ENCODE assay signal across 35 cellular contexts in the genomic region with DNA sequence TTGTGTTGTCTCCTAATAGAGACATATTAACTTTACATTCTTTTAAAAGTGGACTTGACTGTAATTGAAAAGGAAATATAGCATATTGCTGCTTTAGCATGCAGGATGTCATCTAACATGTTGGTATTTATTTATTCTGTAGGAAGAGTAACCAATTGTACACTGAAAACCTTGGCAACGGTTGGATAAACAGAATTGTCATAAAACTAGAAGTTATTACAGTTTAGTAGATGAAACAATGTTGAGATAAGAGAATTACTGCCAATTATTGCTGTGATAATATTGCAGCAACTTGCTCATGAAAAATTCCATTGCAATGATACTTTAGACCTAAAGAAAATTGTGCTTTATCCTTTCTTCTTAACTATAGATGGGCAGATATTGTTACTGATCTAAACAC.
"Had no signal": no experiment of that assay in that cellular context is flagged by ENCODE, and none has a peak within 500 bp of the region (broad histone marks: within the 10 kb centered on the region; RNA-seq: fewer than 3 reads in every experiment).

No MANE protein-coding gene starts in this region.

- H3K4me3 ChIP-seq: adrenal gland, ascending aorta, breast epithelium, cardiac muscle cell, coronary artery, dorsolateral prefrontal cortex had no signal

- H3K27ac ChIP-seq: adrenal gland, ascending aorta, breast epithelium, cardiac muscle cell, coronary artery, dorsolateral prefrontal cortex had no signal

- H3K4me1 Mint-ChIP-seq: activated CD4-positive, alpha-beta memory T cell treated with anti-CD3 and anti-CD28 coated beads, Interleukin-2, amount 10 ng/mL, durations not matched to agents 7 days and 5 days; activated CD4-positive, alpha-beta T cell treated with anti-CD3 and anti-CD28 coated beads for 36 hours; activated CD4-positive, alpha-beta T cell treated with anti-CD3 and anti-CD28 coated beads, Interleukin-2, amount 10 ng/mL, durations not matched to agents 7 days and 5 days; activated naive CD4-positive, alpha-beta T cell treated with anti-CD3 and anti-CD28 coated beads, Interleukin-2, amount 50 U/mL, for 24 hours; activated naive CD8-positive, alpha-beta T cell treated with anti-CD3 and anti-CD28 coated beads for 36 hours; activated naive CD8-positive, alpha-beta T cell treated with anti-CD3 and anti-CD28 coated beads, Interleukin-2, amount 50 U/mL, for 24 hours; brain; endodermal cell had no signal

- H3K4me3 Mint-ChIP-seq: activated CD4-positive, alpha-beta memory T cell treated with anti-CD3 and anti-CD28 coated beads, Interleukin-2, amount 10 ng/mL, durations not matched to agents 7 days and 5 days; activated CD4-positive, alpha-beta T cell treated with anti-CD3 and anti-CD28 coated beads for 36 hours; activated CD4-positive, alpha-beta T cell treated with anti-CD3 and anti-CD28 coated beads, Interleukin-2, amount 10 ng/mL, durations not matched to agents 7 days and 5 days; activated naive CD4-positive, alpha-beta T cell treated with anti-CD3 and anti-CD28 coated beads for 36 hours; activated naive CD4-positive, alpha-beta T cell treated with anti-CD3 and anti-CD28 coated beads, Interleukin-2, amount 50 U/mL, for 24 hours; activated naive CD8-positive, alpha-beta T cell treated with anti-CD3 and anti-CD28 coated beads for 36 hours; activated naive CD8-positive, alpha-beta T cell treated with anti-CD3 and anti-CD28 coated beads, Interleukin-2, amount 50 U/mL, for 24 hours; activated T-helper 1 cell treated with anti-CD3 and anti-CD28 coated beads, Interleukin-12 subunit alpha, Interleukin-12 subunit beta, Interleukin-2, Interleukin-4 antibody, amounts not matched to agents 30 ng/mL and 10 ng/mL and 1 ng/mL, durations not matched to agents 14 hours and 24 hours and 36 hours; dendritic cell treated with granulocyte-macrophage colony-stimulating factor and Interleukin-4, amounts not matched to agents 40 ng/mL and 50 ng/mL, for 4 days; endodermal cell; T-helper 17 cell; T-helper 2 cell treated with Interferon-gamma antibody and Interleukin-4, amounts not matched to agents 5 μg/mL and 100 μg/mL, for 36 hours had no signal

- DNase-seq: activated CD4-positive, alpha-beta memory T cell treated with anti-CD3 and anti-CD28 coated beads, Interleukin-2, amount 10 ng/mL, durations not matched to agents 7 days and 5 days; activated CD4-positive, alpha-beta T cell treated with anti-CD3 and anti-CD28 coated beads for 36 hours; activated CD4-positive, alpha-beta T cell treated with anti-CD3 and anti-CD28 coated beads, Interleukin-2, amount 10 ng/mL, durations not matched to agents 7 days and 5 days; activated CD4-positive, alpha-beta T cell treated with anti-CD3 and anti-CD28 coated beads, Interleukin-2, amount 50 U/mL, for 4 hours; activated CD4-positive, CD25-positive, alpha-beta regulatory T cell; activated CD4-positive, CD25-positive, alpha-beta regulatory T cell treated with anti-CD3 and anti-CD28 coated beads, Interleukin-2, amount 50 U/mL, for 72 hours; activated CD8-positive, alpha-beta memory T cell treated with anti-CD3 and anti-CD28 coated beads, Interleukin-2, amount 50 U/mL, for 48 hours; activated effector memory CD4-positive, alpha-beta T cell treated with anti-CD3 and anti-CD28 coated beads, Interleukin-2, amount 50 U/mL, for 16 hours; activated naive CD4-positive, alpha-beta T cell treated with anti-CD3 and anti-CD28 coated beads for 36 hours; activated naive CD8-positive, alpha-beta T cell treated with anti-CD3 and anti-CD28 coated beads for 36 hours; activated naive CD8-positive, alpha-beta T cell treated with anti-CD3 and anti-CD28 coated beads, Interleukin-2, amount 50 U/mL, for 24 hours; activated T-cell treated with anti-CD3 and anti-CD28 coated beads for 4 hours; activated T-cell treated with anti-CD3 and anti-CD28 coated beads, Interleukin-2, amount 50 U/mL, for 48 hours; adrenal gland; central memory CD4-positive, alpha-beta T cell; cerebellar nuclear complex; dorsolateral prefrontal cortex; effector memory CD4-positive, alpha-beta T cell; endodermal cell; head of caudate nucleus; T-helper 1 cell; T-helper 17 cell; T1000 had no signal

- FAIRE-seq: frontal cortex had no signal

- H3K9me3 Mint-ChIP-seq: activated CD4-positive, alpha-beta memory T cell treated with anti-CD3 and anti-CD28 coated beads, Interleukin-2, amount 10 ng/mL, durations not matched to agents 7 days and 5 days; activated CD4-positive, alpha-beta T cell treated with anti-CD3 and anti-CD28 coated beads, Interleukin-2, amount 10 ng/mL, durations not matched to agents 7 days and 5 days; activated naive CD4-positive, alpha-beta T cell treated with anti-CD3 and anti-CD28 coated beads for 36 hours; activated naive CD4-positive, alpha-beta T cell treated with anti-CD3 and anti-CD28 coated beads, Interleukin-2, amount 50 U/mL, for 24 hours; activated naive CD8-positive, alpha-beta T cell treated with anti-CD3 and anti-CD28 coated beads for 36 hours; activated naive CD8-positive, alpha-beta T cell treated with anti-CD3 and anti-CD28 coated beads, Interleukin-2, amount 50 U/mL, for 24 hours; activated T-helper 1 cell treated with anti-CD3 and anti-CD28 coated beads, Interleukin-12 subunit alpha, Interleukin-12 subunit beta, Interleukin-2, Interleukin-4 antibody, amounts not matched to agents 30 ng/mL and 10 ng/mL and 1 ng/mL, durations not matched to agents 14 hours and 24 hours and 36 hours; activated T-helper 2 cell treated with anti-CD3 and anti-CD28 coated beads, Interferon-gamma antibody, Interleukin-2, Interleukin-4, amounts not matched to agents 10 μg/mL and 5 μg/mL and 100 μg/mL, durations not matched to agents 14 hours and 24 hours and 36 hours; brain; dendritic cell treated with granulocyte-macrophage colony-stimulating factor and Interleukin-4, amounts not matched to agents 40 ng/mL and 50 ng/mL, for 4 days; endodermal cell; T-helper 2 cell treated with Interferon-gamma antibody and Interleukin-4, amounts not matched to agents 5 μg/mL and 100 μg/mL, for 36 hours had no signal

- H3K9me3 ChIP-seq: adrenal gland, ascending aorta, breast epithelium had no signal

- H3K27ac Mint-ChIP-seq: activated CD4-positive, alpha-beta memory T cell treated with anti-CD3 and anti-CD28 coated beads, Interleukin-2, amount 10 ng/mL, durations not matched to agents 7 days and 5 days; activated CD4-positive, alpha-beta T cell treated with anti-CD3 and anti-CD28 coated beads for 36 hours; activated CD4-positive, alpha-beta T cell treated with anti-CD3 and anti-CD28 coated beads, Interleukin-2, amount 10 ng/mL, durations not matched to agents 7 days and 5 days; activated naive CD4-positive, alpha-beta T cell treated with anti-CD3 and anti-CD28 coated beads for 36 hours; activated naive CD4-positive, alpha-beta T cell treated with anti-CD3 and anti-CD28 coated beads, Interleukin-2, amount 50 U/mL, for 24 hours; activated naive CD8-positive, alpha-beta T cell treated with anti-CD3 and anti-CD28 coated beads for 36 hours; activated naive CD8-positive, alpha-beta T cell treated with anti-CD3 and anti-CD28 coated beads, Interleukin-2, amount 50 U/mL, for 24 hours; activated T-helper 1 cell treated with anti-CD3 and anti-CD28 coated beads, Interleukin-12 subunit alpha, Interleukin-12 subunit beta, Interleukin-2, Interleukin-4 antibody, amounts not matched to agents 30 ng/mL and 10 ng/mL and 1 ng/mL, durations not matched to agents 14 hours and 24 hours and 36 hours; activated T-helper 2 cell treated with anti-CD3 and anti-CD28 coated beads, Interferon-gamma antibody, Interleukin-2, Interleukin-4, amounts not matched to agents 10 μg/mL and 5 μg/mL and 100 μg/mL, durations not matched to agents 14 hours and 24 hours and 36 hours; dendritic cell treated with granulocyte-macrophage colony-stimulating factor and Interleukin-4, amounts not matched to agents 40 ng/mL and 50 ng/mL, for 4 days; endodermal cell had no signal

- ATAC-seq: activated CD4-positive, alpha-beta T cell treated with anti-CD3 and anti-CD28 coated beads for 36 hours; activated naive CD8-positive, alpha-beta T cell treated with anti-CD3 and anti-CD28 coated beads, Interleukin-2, amount 50 U/mL, for 24 hours; esophagus mucosa; T-helper 17 cell had no signal

- H3K27me3 ChIP-seq: adrenal gland, ascending aorta, breast epithelium, cardiac muscle cell, dorsolateral prefrontal cortex had no signal

- H3K4me1 ChIP-seq: adrenal gland, ascending aorta, breast epithelium had no signal

- H3K36me3 ChIP-seq: breast epithelium had no signal

- H3K27me3 Mint-ChIP-seq: activated CD4-positive, alpha-beta memory T cell treated with anti-CD3 and anti-CD28 coated beads, Interleukin-2, amount 10 ng/mL, durations not matched to agents 7 days and 5 days; activated CD4-positive, alpha-beta T cell treated with anti-CD3 and anti-CD28 coated beads for 36 hours; activated CD4-positive, alpha-beta T cell treated with anti-CD3 and anti-CD28 coated beads, Interleukin-2, amount 10 ng/mL, durations not matched to agents 7 days and 5 days; activated naive CD4-positive, alpha-beta T cell treated with anti-CD3 and anti-CD28 coated beads, Interleukin-2, amount 50 U/mL, for 24 hours; activated naive CD8-positive, alpha-beta T cell treated with anti-CD3 and anti-CD28 coated beads for 36 hours; activated naive CD8-positive, alpha-beta T cell treated with anti-CD3 and anti-CD28 coated beads, Interleukin-2, amount 50 U/mL, for 24 hours; brain; dendritic cell treated with granulocyte-macrophage colony-stimulating factor and Interleukin-4, amounts not matched to agents 40 ng/mL and 50 ng/mL, for 4 days; T-helper 17 cell had no signal
